ENCODE assay signal across 18 cellular contexts in genomic region chr1:178630418-178630817, GRCh38.
"Had no signal": no experiment of that assay in that cellular context is flagged by ENCODE, and none has a peak within 500 bp of the region (broad histone marks: within the 10 kb centered on the region; RNA-seq: fewer than 3 reads in every experiment).

No MANE protein-coding gene starts in this region.

- H3K36me3 Mint-ChIP-seq: activated naive CD8-positive, alpha-beta T cell treated with anti-CD3 and anti-CD28 coated beads, Interleukin-2, amount 10 ng/mL, durations not matched to agents 7 days and 5 days; natural killer cell treated with Interleukin-12 subunit alpha and Interleukin-12 subunit beta and Interleukin-15 and Interleukin-18, amount 100 ng/mL, for 72 hours had no signal

- H3K9me3 ChIP-seq: ascending aorta, breast epithelium, transverse colon, vagina had no signal

- H3K4me3 ChIP-seq: ascending aorta, breast epithelium, hepatocyte, skin epidermis, transverse colon, vagina had no signal

- H3K79me2 ChIP-seq: hepatocyte had no signal

- DNase-seq: activated CD4-positive, CD25-positive, alpha-beta regulatory T cell treated with anti-CD3 and anti-CD28 coated beads, Interleukin-2, amount 50 U/mL, for 72 hours; activated naive CD4-positive, alpha-beta T cell; activated naive CD8-positive, alpha-beta T cell treated with anti-CD3 and anti-CD28 coated beads, Interleukin-2, amount 10 ng/mL, durations not matched to agents 7 days and 5 days; cerebellar nuclear complex; effector memory CD4-positive, alpha-beta T cell; left ventricle myocardium superior; posterior cingulate gyrus; retina; stimulated activated CD4-positive, alpha-beta T cell treated with anti-CD3 and anti-CD28 coated beads, Interleukin-4, amount 100 ng/mL, for 24 hours; stimulated activated naive CD4-positive, alpha-beta T cell treated with Interleukin-2 at 50 U/mL for 16 hours; transverse colon had no signal

- H3K4me1 Mint-ChIP-seq: activated naive CD8-positive, alpha-beta T cell treated with anti-CD3 and anti-CD28 coated beads, Interleukin-2, amount 10 ng/mL, durations not matched to agents 7 days and 5 days had no signal

- H2AFZ ChIP-seq: hepatocyte had no signal

- H3K27me3 Mint-ChIP-seq: dendritic cell treated with granulocyte-macrophage colony-stimulating factor and Interleukin-4, amounts not matched to agents 40 ng/mL and 50 ng/mL, for 4 days had no signal

- H3K9me3 Mint-ChIP-seq: dendritic cell treated with granulocyte-macrophage colony-stimulating factor and Interleukin-4, amounts not matched to agents 40 ng/mL and 50 ng/mL, for 4 days; natural killer cell treated with Interleukin-12 subunit alpha and Interleukin-12 subunit beta and Interleukin-15 and Interleukin-18, amount 100 ng/mL, for 72 hours had no signal

- ATAC-seq: left ventricle myocardium superior; natural killer cell treated with Interleukin-12 subunit alpha and Interleukin-12 subunit beta and Interleukin-15 and Interleukin-18, amount 100 ng/mL, for 72 hours had no signal

- H3K4me2 ChIP-seq: hepatocyte had no signal

- H3K36me3 ChIP-seq: ascending aorta, breast epithelium, transverse colon, vagina had no signal

- H3K4me1 ChIP-seq: ascending aorta, breast epithelium, transverse colon had no signal

- H3K4me3 Mint-ChIP-seq: activated naive CD8-positive, alpha-beta T cell treated with anti-CD3 and anti-CD28 coated beads, Interleukin-2, amount 10 ng/mL, durations not matched to agents 7 days and 5 days; dendritic cell treated with granulocyte-macrophage colony-stimulating factor and Interleukin-4, amounts not matched to agents 40 ng/mL and 50 ng/mL, for 4 days; natural killer cell treated with Interleukin-12 subunit alpha and Interleukin-12 subunit beta and Interleukin-15 and Interleukin-18, amount 100 ng/mL, for 72 hours had no signal

- H3K27me3 ChIP-seq: ascending aorta, breast epithelium, hepatocyte, transverse colon, vagina had no signal

- H3K27ac ChIP-seq: ascending aorta, breast epithelium, hepatocyte, vagina had no signal

- H3K27ac Mint-ChIP-seq: activated naive CD8-positive, alpha-beta T cell treated with anti-CD3 and anti-CD28 coated beads, Interleukin-2, amount 10 ng/mL, durations not matched to agents 7 days and 5 days; dendritic cell treated with granulocyte-macrophage colony-stimulating factor and Interleukin-4, amounts not matched to agents 40 ng/mL and 50 ng/mL, for 4 days; natural killer cell treated with Interleukin-12 subunit alpha and Interleukin-12 subunit beta and Interleukin-15 and Interleukin-18, amount 100 ng/mL, for 72 hours had no signal
